30 cellular contexts compared by ENCODE assay signal in genomic region chr2:238065447-238065846, GRCh38. TPM values are rescaled to one million over a fixed set of nuclear protein-coding genes. Genes with fewer than 3 reads are reported as not detected.
"Had no signal": no experiment of that assay in that cellular context is flagged by ENCODE, and none has a peak within 500 bp of the region (broad histone marks: within the 10 kb centered on the region; RNA-seq: fewer than 3 reads in every experiment).

No MANE protein-coding gene starts in this region.

- H3K27ac Mint-ChIP-seq: activated B cell treated with CpG ODN at 0.5 μM for 24 hours; activated CD8-positive, alpha-beta memory T cell treated with anti-CD3 and anti-CD28 coated beads, Interleukin-2, amount 10 ng/mL, durations not matched to agents 7 days and 5 days; activated CD8-positive, alpha-beta T cell treated with anti-CD3 and anti-CD28 coated beads, Interleukin-2, amount 10 ng/mL, durations not matched to agents 7 days and 5 days; activated naive CD8-positive, alpha-beta T cell; endodermal cell had no signal

- H3K9me3 Mint-ChIP-seq: activated B cell treated with CpG ODN at 0.5 μM for 24 hours, endodermal cell had no signal

- DNase-seq: activated B cell treated with CpG ODN at 0.5 μM for 24 hours; activated CD4-positive, alpha-beta memory T cell treated with anti-CD3 and anti-CD28 coated beads for 36 hours; activated CD4-positive, alpha-beta T cell treated with anti-CD3 and anti-CD28 coated beads for 36 hours; activated CD4-positive, alpha-beta T cell treated with anti-CD3 and anti-CD28 coated beads, Interleukin-2, amount 10 ng/mL, durations not matched to agents 24 days and 14 days; activated CD4-positive, CD25-positive, alpha-beta regulatory T cell treated with anti-CD3 and anti-CD28 coated beads, Interleukin-2, amount 50 U/mL, for 72 hours; activated CD8-positive, alpha-beta memory T cell treated with anti-CD3 and anti-CD28 coated beads, Interleukin-2, amount 10 ng/mL, durations not matched to agents 7 days and 5 days; activated CD8-positive, alpha-beta memory T cell treated with anti-CD3 and anti-CD28 coated beads, Interleukin-2, amount 50 U/mL, for 4 hours; activated CD8-positive, alpha-beta T cell treated with anti-CD3 and anti-CD28 coated beads, Interleukin-2, amount 10 ng/mL, durations not matched to agents 7 days and 5 days; activated effector memory CD4-positive, alpha-beta T cell treated with Interleukin-2 at 50 U/mL for 16 hours; activated gamma-delta T cell treated with Interleukin-2 at 50 U/mL for 16 hours; activated naive CD4-positive, alpha-beta T cell treated with anti-CD3 and anti-CD28 coated beads, Interleukin-2, amount 50 U/mL, for 16 hours; activated naive CD4-positive, alpha-beta T cell treated with Interleukin-2 at 50 U/mL for 16 hours; activated T-cell treated with anti-CD3 and anti-CD28 coated beads, Interleukin-2, amount 50 U/mL, for 1 hour; activated T-cell treated with anti-CD3 and anti-CD28 coated beads, Interleukin-2, amount 50 U/mL, for 48 hours; amniotic stem cell; anterior cingulate cortex; caudate nucleus; colonic mucosa; effector CD8-positive, alpha-beta T cell; endodermal cell; foreskin fibroblast; head of caudate nucleus; T-helper 2 cell had no signal

- H3K27me3 ChIP-seq: colonic mucosa had no signal

- H3K4me3 ChIP-seq: colonic mucosa had no signal

- ATAC-seq: activated CD8-positive, alpha-beta memory T cell treated with anti-CD3 and anti-CD28 coated beads, Interleukin-2, amount 10 ng/mL, durations not matched to agents 7 days and 5 days; activated CD8-positive, alpha-beta T cell treated with anti-CD3 and anti-CD28 coated beads, Interleukin-2, amount 10 ng/mL, durations not matched to agents 7 days and 5 days; esophagus mucosa had no signal

- H3K9me3 ChIP-seq: colonic mucosa had no signal

- H3K27ac ChIP-seq: colonic mucosa, VCaP had no signal

- H3K27me3 Mint-ChIP-seq: activated B cell treated with CpG ODN at 0.5 μM for 24 hours; activated CD4-positive, alpha-beta memory T cell treated with anti-CD3 and anti-CD28 coated beads for 36 hours; activated CD4-positive, alpha-beta T cell treated with anti-CD3 and anti-CD28 coated beads for 36 hours; activated CD4-positive, alpha-beta T cell treated with anti-CD3 and anti-CD28 coated beads, Interleukin-2, amount 10 ng/mL, durations not matched to agents 24 days and 14 days; activated CD8-positive, alpha-beta memory T cell treated with anti-CD3 and anti-CD28 coated beads, Interleukin-2, amount 10 ng/mL, durations not matched to agents 7 days and 5 days; activated naive CD8-positive, alpha-beta T cell had no signal

- FAIRE-seq: astrocyte, frontal cortex, TTC549 had no signal

- H3K4me3 Mint-ChIP-seq: activated B cell treated with CpG ODN at 0.5 μM for 24 hours; activated CD4-positive, alpha-beta memory T cell treated with anti-CD3 and anti-CD28 coated beads for 36 hours; activated CD4-positive, alpha-beta T cell treated with anti-CD3 and anti-CD28 coated beads for 36 hours; activated CD4-positive, alpha-beta T cell treated with anti-CD3 and anti-CD28 coated beads, Interleukin-2, amount 10 ng/mL, durations not matched to agents 24 days and 14 days; activated CD8-positive, alpha-beta memory T cell treated with anti-CD3 and anti-CD28 coated beads, Interleukin-2, amount 10 ng/mL, durations not matched to agents 7 days and 5 days; activated CD8-positive, alpha-beta T cell treated with anti-CD3 and anti-CD28 coated beads, Interleukin-2, amount 10 ng/mL, durations not matched to agents 7 days and 5 days; activated naive CD8-positive, alpha-beta T cell; endodermal cell had no signal

RNA-seq across cellular contexts. Expression of gene ESPNL, which starts 34.7 kb away (rescaled TPM):
- total RNA-seq: astrocyte, dermis microvascular lymphatic vessel endothelial cell had no signal
